In genomic region chr12:116737774-116738657, GRCh38 we compare ENCODE assay signal across 8 cellular contexts.
A peak's percentile ranks its signal among the peaks of the same experiment; 100 is the strongest.
DNase-seq lines count a peak whose midpoint lies in the region; ATAC-seq and TF ChIP-seq lines count a peak whose summit lies in the region.

A gene with protein sequence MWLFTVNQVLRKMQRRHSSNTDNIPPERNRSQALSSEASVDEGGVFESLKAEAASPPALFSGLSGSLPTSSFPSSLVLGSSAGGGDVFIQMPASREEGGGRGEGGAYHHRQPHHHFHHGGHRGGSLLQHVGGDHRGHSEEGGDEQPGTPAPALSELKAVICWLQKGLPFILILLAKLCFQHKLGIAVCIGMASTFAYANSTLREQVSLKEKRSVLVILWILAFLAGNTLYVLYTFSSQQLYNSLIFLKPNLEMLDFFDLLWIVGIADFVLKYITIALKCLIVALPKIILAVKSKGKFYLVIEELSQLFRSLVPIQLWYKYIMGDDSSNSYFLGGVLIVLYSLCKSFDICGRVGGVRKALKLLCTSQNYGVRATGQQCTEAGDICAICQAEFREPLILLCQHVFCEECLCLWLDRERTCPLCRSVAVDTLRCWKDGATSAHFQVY (plus strand): TSS chr12:116738315. CDS start chr12:116740498, 2,183 bp downstream.
Gene SPRING1 (minus strand): TSS chr12:116738069. CDS start chr12:116737900, 169 bp downstream.

- in situ Hi-C loops in GM18951 (cut with MboI; ENCODE audit: low sequenced_read_pairs, unreplicated experiment) = no loop called here

- peak; percentile 97 for ATAC-seq in HG03196 (IDR thresholded peaks at IDR 0.05; ENCODE audit: unreplicated experiment)

- no peak for TF ChIP-seq CTCF in AG09319 (IDR thresholded peaks at IDR 0.05; ENCODE audit: low read depth, low read length)

- TF ChIP-seq POLR2A in GM18951 (IDR thresholded peaks at IDR 0.05; ENCODE audit: extremely low read depth, insufficient read depth, insufficient read length) = peak; percentile 96

- peak; percentile 98 for DNase-seq in AG09319 (ENCODE audit: extremely low read depth, low read depth)
- DNase-seq in NCI-H345 (lab: John Stamatoyannopoulos, UW) = peak; percentile 99
- DNase-seq in activated CD4-positive, CD25-positive, alpha-beta regulatory T cell treated with anti-CD3 and anti-CD28 coated beads, Interleukin-2, amount 50 U/mL, for 16 hours (ENCODE audit: low read depth, low spot score) = peak; percentile 99
- DNase-seq in cerebellar cortex (ENCODE audit: low spot score) = peak; percentile 99
- peak; percentile 100 for DNase-seq in islet precursor cell
- DNase-seq in stimulated activated CD4-positive, alpha-beta T cell treated with anti-CD3 and anti-CD28 coated beads, Interleukin-12 subunit alpha, Interleukin-12 subunit beta, amount 100 ng/mL, for 48 hours (ENCODE audit: low read depth in 2 of 3, low spot score in 1 of 3) = peak; percentile 98

Comparison
In these comparisons a context has a peak if more than half of its experiments do, and no peak if none do; other contexts are left out.
1. Peak in every context shown above with its lines: DNase-seq and ATAC-seq.